Comparison of ENCODE assay signal across 8 cellular contexts in the genomic region with DNA sequence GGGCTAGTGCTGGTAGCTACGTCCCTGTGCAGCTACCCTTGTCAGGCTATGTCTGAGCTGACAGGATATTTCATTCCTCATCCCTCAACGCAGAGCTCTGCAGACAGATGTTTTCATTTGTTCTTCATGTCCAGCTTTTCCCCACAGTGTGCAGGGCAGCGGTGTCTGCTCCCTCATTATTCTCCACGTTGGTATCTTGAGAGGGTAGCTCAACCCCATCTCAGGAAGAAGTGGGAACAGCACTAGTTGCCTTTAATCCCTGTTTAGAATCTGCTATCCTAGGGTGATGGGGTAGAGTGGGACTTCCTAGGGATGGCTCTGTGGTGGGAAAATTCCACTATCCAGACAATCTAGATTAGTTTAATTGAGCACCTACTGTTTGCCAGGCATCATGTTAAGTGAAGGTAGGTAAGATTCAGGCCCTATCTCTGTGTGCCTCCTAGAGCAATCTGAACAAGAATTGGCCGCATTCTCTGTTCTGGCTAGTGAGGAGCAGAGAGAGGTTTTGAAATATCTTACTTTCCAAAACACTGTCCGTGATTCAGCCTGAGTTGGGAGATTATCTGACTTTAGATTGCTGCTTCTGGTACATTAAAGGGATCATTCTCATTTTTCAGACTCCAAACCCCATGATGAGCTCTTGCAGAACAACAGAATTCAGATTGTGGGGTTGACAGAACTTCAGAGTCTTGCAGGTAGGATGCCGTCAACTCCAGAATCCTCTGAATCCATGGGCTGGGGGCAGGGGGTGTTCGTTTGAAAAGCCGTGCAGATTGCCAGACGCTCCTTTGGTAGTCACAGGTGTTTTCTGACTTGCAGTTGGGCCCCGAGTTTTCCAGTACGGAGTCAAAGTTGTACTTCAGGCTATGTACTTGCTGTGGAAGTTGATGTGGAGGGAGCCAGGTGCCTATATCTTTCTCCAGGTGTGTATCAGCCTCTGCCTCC. TPM values are rescaled to one million over a fixed set of nuclear protein-coding genes. Genes with fewer than 3 reads are reported as not detected.
DNase-seq lines count a peak whose midpoint lies in the region; ATAC-seq and TF ChIP-seq lines count a peak whose summit lies in the region.

No MANE protein-coding gene starts in this region.

- peaks cover 30% of the 10 kb centered on the region for H3K4me1 Mint-ChIP-seq in activated T-cell treated with anti-CD3 and anti-CD28 coated beads, Interleukin-2, amount 50 U/mL, for 24 hours (ENCODE audit: low read depth)

- TF ChIP-seq CTCF in astrocyte of the cerebellum (IDR thresholded peaks at IDR 0.05; ENCODE audit: low read depth, low read length, missing control alignments): no peak
- TF ChIP-seq CTCF in right lobe of liver (IDR thresholded peaks at IDR 0.05): no peak
- TF ChIP-seq CTCF in transverse colon (IDR thresholded peaks at IDR 0.05): no peak

- TF ChIP-seq POLR2A in right lobe of liver (IDR thresholded peaks at IDR 0.05): no peak
- no peak for TF ChIP-seq POLR2A in transverse colon (IDR thresholded peaks at IDR 0.05)

- H3K4me1 ChIP-seq in right lobe of liver: peaks cover 0 to 13% (median 0%) of the 10 kb centered on the region in 4 donors
- peaks cover 3 to 16% (median 11%) of the 10 kb centered on the region in 4 donors for H3K4me1 ChIP-seq in transverse colon

- H3K36me3 ChIP-seq in right lobe of liver (peaks cover 0 to 13% (median 2%) of the 10 kb centered on the region in 4 donors), transverse colon (peaks cover 0 to 14% (median 3%) of the 10 kb centered on the region in 4 donors)

- H3K27ac Mint-ChIP-seq in activated T-cell treated with anti-CD3 and anti-CD28 coated beads, Interleukin-2, amount 50 U/mL, for 24 hours: peak overlapping the region; percentile 97

- H3K27ac ChIP-seq in right lobe of liver (peak overlapping the region in 2 of 3 donors; percentile 61 to 68), transverse colon (peak overlapping the region; percentile 87 to 91 (median 89))

- H3K36me3 Mint-ChIP-seq in activated T-cell treated with anti-CD3 and anti-CD28 coated beads, Interleukin-2, amount 50 U/mL, for 24 hours (ENCODE audit: low read depth): peaks cover 50% of the 10 kb centered on the region

- H3K4me3 ChIP-seq in astrocyte of the cerebellum (ENCODE audit: low read depth, low read length) (peak overlapping the region; percentile 80), right lobe of liver (peak overlapping the region; percentile 65 to 90 (median 72)), transverse colon (peak overlapping the region; percentile 49 to 89 (median 64))

- no peak for ATAC-seq in right lobe of liver

- no peaks in the 10 kb centered on the region for H3K27me3 Mint-ChIP-seq in activated T-cell treated with anti-CD3 and anti-CD28 coated beads, Interleukin-2, amount 50 U/mL, for 24 hours

- peak overlapping the region; percentile 99 for H3K4me3 Mint-ChIP-seq in activated T-cell treated with anti-CD3 and anti-CD28 coated beads, Interleukin-2, amount 50 U/mL, for 24 hours

- DNase-seq in activated T-cell treated with anti-CD3 and anti-CD28 coated beads, Interleukin-2, amount 50 U/mL, for 24 hours: no peak
- DNase-seq in activated T-cell treated with anti-CD3 and anti-CD28 coated beads, Interleukin-2, amount 50 U/mL, for 48 hours: no peak
- DNase-seq in astrocyte of the cerebellum (ENCODE audit: low read depth) (no peak), right lobe of liver (peak in 1 of 3 donors; percentile 26), transverse colon (no peak), putamen (ENCODE audit: low spot score) (no peak), DMS79 (lab: John Stamatoyannopoulos, UW) (no peak), nucleus accumbens (lab: John Stamatoyannopoulos, UW) (no peak)

- no peak for TF ChIP-seq EP300 in transverse colon (IDR thresholded peaks at IDR 0.05; ENCODE audit: low read depth)

- in situ Hi-C loops in astrocyte of the cerebellum (cut with HindIII; ENCODE audit: low sequenced_read_pairs): no loop called here
- in situ Hi-C loops in transverse colon (cut with MboI; ENCODE audit: low pct_ligation_motif_present in 1 of 4, low pct_unique_long_range_greater_than_20kb in 1 of 4, low sequenced_read_pairs in 3 of 4): no loop called here

- WGBS in right lobe of liver (ENCODE audit: insufficient coverage, low coverage, low lambda C conversion rate, missing lambda C conversion rate): 58% methylated on average over 11 of the region's 12 CpGs
- WGBS in transverse colon (ENCODE audit: low coverage in 1 of 2), 2 donors: 59 to 96% methylated on average over 8 to 12 of the region's 12 CpGs

- intact Hi-C loops in right lobe of liver (cut with DNase I): no loop called here
- intact Hi-C loops in transverse colon (cut with DNase I; ENCODE audit: low total_unique reads): no loop called here

- no peaks in the 10 kb centered on the region for H3K9me3 Mint-ChIP-seq in activated T-cell treated with anti-CD3 and anti-CD28 coated beads, Interleukin-2, amount 50 U/mL, for 24 hours

- H3K27me3 ChIP-seq in right lobe of liver (no peaks in the 10 kb centered on the region), transverse colon (no peaks in the 10 kb centered on the region)

- H3K9me3 ChIP-seq in right lobe of liver: no peaks in the 10 kb centered on the region
- no peaks in the 10 kb centered on the region for H3K9me3 ChIP-seq in transverse colon

RNA-seq across cellular contexts. Expression of a gene that starts 1.0 kb away (rescaled TPM):
- 10 to 100 TPM; 16.0 to 28.0 (median 16.9) TPM for total RNA-seq in right lobe of liver
- total RNA-seq in transverse colon: 100 to 1,000 TPM in 1 of 4 donors, 10 to 100 TPM in 3; 24.4 to 111 (median 41.6) TPM

RNA-seq across cellular contexts. Expression of a gene that starts 6.8 kb away (rescaled TPM):
- total RNA-seq in right lobe of liver (not detected), transverse colon (1 to 10 TPM in 2 of 4 donors, not detected in 2; 1.5 to 8.6 TPM)

RNA-seq across cellular contexts. Expression of a gene that starts 25.0 kb away (rescaled TPM):
- total RNA-seq in right lobe of liver (10 to 100 TPM in 1 of 6 experiments, 1 to 10 TPM in 5; 6.0 to 10.8 (median 7.4) TPM), transverse colon (1 to 10 TPM; 4.5 to 7.2 (median 6.5) TPM)

RNA-seq across cellular contexts. Expression of a gene that starts 38.9 kb away (rescaled TPM):
- total RNA-seq in right lobe of liver (10 to 100 TPM in 2 of 6 experiments, 1 to 10 TPM in 4; 6.6 to 22.1 (median 8.4) TPM), transverse colon (100 to 1,000 TPM in 1 of 4 donors, 10 to 100 TPM in 3; 42.6 to 250 (median 72.7) TPM)
